Comparison of ENCODE assay signal across 8 cellular contexts in genomic region chr13:23159205-23159586, GRCh38.
DNase-seq lines count a peak whose midpoint lies in the region; ATAC-seq and TF ChIP-seq lines count a peak whose summit lies in the region.

No MANE protein-coding gene starts in this region.

- no peak overlapping the region for H3K4me2 ChIP-seq in MM.1S (ENCODE audit: low read depth, low read length)

- no peaks in the 10 kb centered on the region for H3F3A ChIP-seq in MM.1S (ENCODE audit: insufficient read depth, low read length)

- intact Hi-C loops in dendritic cell treated with granulocyte-macrophage colony-stimulating factor and Interleukin-4, amounts not matched to agents 40 ng/mL and 50 ng/mL, for 4 days (cut with micrococcal nuclease), result no loop called here

- DNase-seq in GM12865 (ENCODE audit: low read depth), result peak; percentile 18
- peak; percentile 8 for DNase-seq in MM.1S
- DNase-seq in medulla oblongata (ENCODE audit: extremely low spot score), result peak; percentile 34
- no peak for DNase-seq in AML-193 (lab: John Stamatoyannopoulos, UW)
- DNase-seq in NK-92 treated with Interleukin-12 subunit alpha and Interleukin-12 subunit beta, amount 100 ng/mL, for 24 hours (lab: John Stamatoyannopoulos, UW), result no peak

- H3K27me3 Mint-ChIP-seq in dendritic cell treated with granulocyte-macrophage colony-stimulating factor and Interleukin-4, amounts not matched to agents 40 ng/mL and 50 ng/mL, for 4 days, result peaks cover 36% of the 10 kb centered on the region

- H3K4me3 ChIP-seq in GM12865 (ENCODE audit: low read depth, low read length), result no peak overlapping the region
- no peak overlapping the region for H3K4me3 ChIP-seq in MM.1S (ENCODE audit: low read length)

- H3K27ac ChIP-seq in MM.1S (ENCODE audit: low read length), result no peak overlapping the region

- no peaks in the 10 kb centered on the region for H3K79me2 ChIP-seq in MM.1S (ENCODE audit: low read length)

- H3K4me1 Mint-ChIP-seq in dendritic cell treated with granulocyte-macrophage colony-stimulating factor and Interleukin-4, amounts not matched to agents 40 ng/mL and 50 ng/mL, for 4 days (ENCODE audit: low read depth), result peaks cover 16% of the 10 kb centered on the region

- H3K9me3 ChIP-seq in MM.1S (replicated peaks; ENCODE audit: insufficient read depth, low read length), result no peaks in the 10 kb centered on the region

- no peaks in the 10 kb centered on the region for H3K36me3 ChIP-seq in MM.1S (replicated peaks; ENCODE audit: insufficient read depth, low read length)

- H3K27ac Mint-ChIP-seq in dendritic cell treated with granulocyte-macrophage colony-stimulating factor and Interleukin-4, amounts not matched to agents 40 ng/mL and 50 ng/mL, for 4 days, result peak overlapping the region; percentile 10

- peaks cover 3% of the 10 kb centered on the region for H3K9me3 Mint-ChIP-seq in dendritic cell treated with granulocyte-macrophage colony-stimulating factor and Interleukin-4, amounts not matched to agents 40 ng/mL and 50 ng/mL, for 4 days

- H4K20me1 ChIP-seq in MM.1S (ENCODE audit: insufficient read depth, low read length), result no peaks in the 10 kb centered on the region

- no peak overlapping the region for H3K9ac ChIP-seq in MM.1S (ENCODE audit: low read length)

- H3K36me3 Mint-ChIP-seq in dendritic cell treated with granulocyte-macrophage colony-stimulating factor and Interleukin-4, amounts not matched to agents 40 ng/mL and 50 ng/mL, for 4 days (ENCODE audit: low read depth), result no peaks in the 10 kb centered on the region

- H3K27me3 ChIP-seq in MM.1S (replicated peaks; ENCODE audit: insufficient read depth, low read length), result no peaks in the 10 kb centered on the region

- peak overlapping the region; percentile 71 for H3K4me3 Mint-ChIP-seq in dendritic cell treated with granulocyte-macrophage colony-stimulating factor and Interleukin-4, amounts not matched to agents 40 ng/mL and 50 ng/mL, for 4 days

- TF ChIP-seq CTCF in GM12865 (IDR thresholded peaks at IDR 0.05; ENCODE audit: insufficient read depth, low read depth, low read length, missing control alignments), result peak; percentile 43
- TF ChIP-seq CTCF in MM.1S (IDR thresholded peaks at IDR 0.05; ENCODE audit: low read length), result 0 out of 2 replicates have a peak, but pooled peaks have one; percentile 24

- H3K9me2 ChIP-seq in MM.1S (replicated peaks; ENCODE audit: insufficient read depth, low read length), result no peaks in the 10 kb centered on the region

- ATAC-seq in GM21786 (IDR thresholded peaks at IDR 0.05; ENCODE audit: unreplicated experiment) (no peak), HG03520 (IDR thresholded peaks at IDR 0.05; ENCODE audit: unreplicated experiment) (no peak)

- no peaks in the 10 kb centered on the region for H3K4me1 ChIP-seq in MM.1S (ENCODE audit: low read length)

- no peak overlapping the region for H2AFZ ChIP-seq in MM.1S (ENCODE audit: low read length)

Comparison
In these comparisons a context has a peak if more than half of its experiments do, and no peak if none do; other contexts are left out.
1. DNase-seq: peak in GM12865 (single experiment), MM.1S (single experiment) and medulla oblongata (single experiment); none in AML-193 (0 of 2) and NK-92 treated with Interleukin-12 subunit alpha and Interleukin-12 subunit beta, amount 100 ng/mL, for 24 hours (single experiment).